12 cellular contexts compared by ENCODE assay signal in genomic region chr6:157613011-157613522, GRCh38.
A peak's percentile ranks its signal among the peaks of the same experiment; 100 is the strongest.
DNase-seq lines count a peak whose midpoint lies in the region; ATAC-seq and TF ChIP-seq lines count a peak whose summit lies in the region.
"Had no signal": no experiment of that assay in that cellular context is flagged by ENCODE, and none has a peak within 500 bp of the region (broad histone marks: within the 10 kb centered on the region; RNA-seq: fewer than 3 reads in every experiment).

No MANE protein-coding gene starts in this region.

- no peak overlapping the region for H2AFZ ChIP-seq in hepatocyte

- peaks cover 30% of the 10 kb centered on the region for H3K4me1 Mint-ChIP-seq in WTC11

- CTCF ChIA-PET in AG04450 (lab: Charles Lee): interaction anchor here (0.6 to 2.9 kb wide), 10 partner anchors 8 to 298 kb away, joined by 3 to 24 read pairs (median 4); no protein-coding TSS in a partner anchor
- CTCF ChIA-PET in WTC11 (lab: Charles Lee): interaction anchor here (0.6 to 1.4 kb wide), 2 partner anchors 48 to 278 kb away, joined by 3 to 4 read pairs; no protein-coding TSS in a partner anchor

- no peaks in the 10 kb centered on the region for H3K36me3 ChIP-seq in hepatocyte (replicated peaks; ENCODE audit: insufficient read depth, low read depth)

- H3K4me3 ChIP-seq in AG04450 (ENCODE audit: low read depth, low read length): peak overlapping the region; percentile 33
- no peak overlapping the region for H3K4me3 ChIP-seq in hepatocyte

- H3K9me3 ChIP-seq in AG04450 (ENCODE audit: control insufficient read depth, insufficient read depth, low read length) (no peaks in the 10 kb centered on the region), hepatocyte (ENCODE audit: low read depth) (no peaks in the 10 kb centered on the region)

- H3K4me2 ChIP-seq in hepatocyte: peak overlapping the region; percentile 28

- POLR2A ChIA-PET in AG04450 (lab: Yijun Ruan, JAX): interaction anchor here (0.5 kb wide), 1 partner anchor 11 kb away, joined by 3 read pairs; no protein-coding TSS in a partner anchor
- POLR2A ChIA-PET in WTC11 (lab: Charles Lee): no interaction called here

- H3K27me3 ChIP-seq in AG04450 (ENCODE audit: control insufficient read depth, insufficient read depth, low read length) (no peaks in the 10 kb centered on the region), hepatocyte (no peaks in the 10 kb centered on the region)

- no peaks in the 10 kb centered on the region for H4K20me1 ChIP-seq in hepatocyte (ENCODE audit: insufficient read depth, poor library complexity, severe bottlenecking)

- H3K9me3 Mint-ChIP-seq in WTC11: no peaks in the 10 kb centered on the region
- H3K9me3 Mint-ChIP-seq: dendritic cell treated with granulocyte-macrophage colony-stimulating factor and Interleukin-4, amounts not matched to agents 40 ng/mL and 50 ng/mL, for 4 days; memory B cell had no signal

- DNase-seq in AG04450 (ENCODE audit: low read depth, low spot score): peak; percentile 64
- peak; percentile 40 for DNase-seq in HuH-7 (ENCODE audit: low spot score)
- no peak for DNase-seq in WTC11 (ENCODE audit: low spot score)
- DNase-seq in hepatocyte (ENCODE audit: low spot score): peak; percentile 56
- no peak for DNase-seq in NCI-H2227 treated with DMSO at 0.1 percent for 48 hours (lab: John Stamatoyannopoulos, UW)
- DNase-seq in NCI-H2081 treated with DMSO at 0.1 percent for 48 hours (lab: John Stamatoyannopoulos, UW): no peak
- DNase-seq in hippocampal formation (lab: John Stamatoyannopoulos, UW): no peak
- DNase-seq: activated CD4-positive, alpha-beta T cell treated with anti-CD3 and anti-CD28 coated beads for 48 hours had no signal

- H3K4me3 Mint-ChIP-seq in WTC11: no peak overlapping the region
- H3K4me3 Mint-ChIP-seq: dendritic cell treated with granulocyte-macrophage colony-stimulating factor and Interleukin-4, amounts not matched to agents 40 ng/mL and 50 ng/mL, for 4 days; memory B cell had no signal

- H3K27ac ChIP-seq in AG04450 (ENCODE audit: low read depth, low read length) (peak overlapping the region; percentile 91), hepatocyte (peak overlapping the region; percentile 77)
- H3K27ac ChIP-seq: C4-2B had no signal

- H3K36me3 Mint-ChIP-seq in WTC11: peaks cover 6% of the 10 kb centered on the region

- TF ChIP-seq CTCF in AG04450 (IDR thresholded peaks at IDR 0.05; ENCODE audit: low read depth, low read length) (no peak), WTC11 (IDR thresholded peaks at IDR 0.05) (no peak), hepatocyte (IDR thresholded peaks at IDR 0.05; ENCODE audit: poor library complexity) (no peak)

- peaks cover 8% of the 10 kb centered on the region for H3K27me3 Mint-ChIP-seq in WTC11 (ENCODE audit: low read depth)
- H3K27me3 Mint-ChIP-seq: dendritic cell treated with granulocyte-macrophage colony-stimulating factor and Interleukin-4, amounts not matched to agents 40 ng/mL and 50 ng/mL, for 4 days; memory B cell had no signal

- 68% methylated on average over 7 of the region's 7 CpGs for WGBS in hepatocyte (ENCODE audit: low lambda C conversion rate, missing lambda C conversion rate)

- no peaks in the 10 kb centered on the region for H3K79me2 ChIP-seq in hepatocyte

- no peak overlapping the region for H3K27ac Mint-ChIP-seq in WTC11
- H3K27ac Mint-ChIP-seq: dendritic cell treated with granulocyte-macrophage colony-stimulating factor and Interleukin-4, amounts not matched to agents 40 ng/mL and 50 ng/mL, for 4 days had no signal

- ATAC-seq in WTC11: no peak
- no peak for ATAC-seq in HG02938 (IDR thresholded peaks at IDR 0.05; ENCODE audit: unreplicated experiment)

- H3K9me2 ChIP-seq in hepatocyte (replicated peaks; ENCODE audit: insufficient read depth): no peaks in the 10 kb centered on the region

- H3K4me1 ChIP-seq in hepatocyte (ENCODE audit: insufficient read depth): peaks cover 8% of the 10 kb centered on the region

TF ChIP-seq in WTC11, 78 proteins besides CTCF, POLR2A, EP300 and RAD21:
- no peak for TF ChIP-seq ZNF317 (CRISPR knock-in tag; IDR thresholded peaks at IDR 0.05; ENCODE audit: borderline replicate concordance, low read depth)
- no peak for TF ChIP-seq TEAD1 (CRISPR knock-in tag; IDR thresholded peaks at IDR 0.05)
- TF ChIP-seq IRF2 (CRISPR knock-in tag; IDR thresholded peaks at IDR 0.05; ENCODE audit: borderline replicate concordance, low read depth): no peak
- TF ChIP-seq ELF4 (CRISPR knock-in tag; IDR thresholded peaks at IDR 0.05; ENCODE audit: low read depth): no peak
- TF ChIP-seq GABPB1 (CRISPR knock-in tag; IDR thresholded peaks at IDR 0.05): peak; percentile 89
- TF ChIP-seq AR (CRISPR knock-in tag; IDR thresholded peaks at IDR 0.05): no peak

Comparison
In these comparisons a context has a peak if more than half of its experiments do, and no peak if none do; other contexts are left out.
1. DNase-seq: peak in AG04450 (single experiment), HuH-7 (single experiment) and hepatocyte (single experiment); none in WTC11 (single experiment), NCI-H2227 treated with DMSO at 0.1 percent for 48 hours (single experiment), NCI-H2081 treated with DMSO at 0.1 percent for 48 hours (single experiment) and hippocampal formation (0 of 2).